ENCODE assay signal across 1 cellular context in the genomic region with DNA sequence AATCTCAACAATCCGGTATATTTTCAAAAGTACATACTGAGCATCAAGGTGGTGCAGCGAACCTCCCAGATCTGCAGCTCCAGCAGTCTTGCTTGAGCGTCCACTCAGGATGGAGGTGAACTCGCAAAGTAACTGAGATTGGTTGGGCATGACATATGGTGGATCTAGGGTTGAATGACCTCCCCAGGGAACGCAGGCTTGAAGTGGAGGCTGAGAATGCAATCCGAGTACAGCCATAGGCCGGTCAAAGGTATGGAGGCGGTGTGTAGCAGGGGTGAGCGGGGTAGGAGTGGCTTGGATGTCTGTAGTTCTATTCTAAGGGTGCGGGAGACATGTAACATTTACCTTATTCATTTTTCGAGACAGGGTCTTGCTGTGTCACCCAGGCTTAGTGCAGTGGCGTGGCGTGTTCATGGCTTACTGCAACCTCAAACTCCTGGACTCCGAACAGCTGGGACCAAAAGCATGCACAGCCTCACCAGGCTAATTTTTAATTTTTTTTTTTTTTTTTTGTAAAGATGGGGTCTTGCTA.
A peak's percentile ranks its signal among the peaks of the same experiment; 100 is the strongest.
TF ChIP-seq lines count a peak whose summit lies in the region.

No MANE protein-coding gene starts in this region.

TF ChIP-seq in K562, 482 proteins besides CTCF, POLR2A, EP300 and RAD21 (continued from another document):
- TF ChIP-seq DACH1 (IDR thresholded peaks at IDR 0.05; ENCODE audit: partially characterized antibody) = no peak
- peak; percentile 61 for TF ChIP-seq ZNF316 (IDR thresholded peaks at IDR 0.05)
- TF ChIP-seq ZNF133 (CRISPR knock-in tag; IDR thresholded peaks at IDR 0.05) = peak; percentile 68; the same call in 1 of the 2 replicates
- TF ChIP-seq ZFX (CRISPR knock-in tag; IDR thresholded peaks at IDR 0.05) = no peak
- peak; percentile 70 for TF ChIP-seq WHSC1 (IDR thresholded peaks at IDR 0.05; ENCODE audit: low read length)
- TF ChIP-seq SRSF7 (optimal IDR thresholded peaks at IDR 0.05; ENCODE audit: low read depth, low read length) = no peak
- TF ChIP-seq CBX3 (IDR thresholded peaks at IDR 0.05; ENCODE audit: borderline replicate concordance in 1 of 2, low read length in 2 of 2) = peak in 1 of 2 experiments; percentile 3; a peak in 1 of 3 replicates
- peak; percentile 82; the same call in 1 of the 2 replicates for TF ChIP-seq ETS1 (conservative IDR thresholded peaks at IDR 0.05; ENCODE audit: control insufficient read depth, low read depth, low read length)
- TF ChIP-seq SNRNP70 (optimal IDR thresholded peaks at IDR 0.05; ENCODE audit: low read depth, low read length) = no peak
- TF ChIP-seq CHD7 (IDR thresholded peaks at IDR 0.05; ENCODE audit: low read depth, low read length) = peak; percentile 59
- TF ChIP-seq ZFP36 (IDR thresholded peaks at IDR 0.05; ENCODE audit: low read depth, low read length, partially characterized antibody) = no peak
- no peak for TF ChIP-seq TAF1 (IDR thresholded peaks at IDR 0.05; ENCODE audit: control insufficient read depth, extremely low read depth, insufficient read depth, low read length, severe bottlenecking)
- no peak for TF ChIP-seq HDAC6 (IDR thresholded peaks at IDR 0.05; ENCODE audit: low read depth, low read length)
- 0 out of 2 replicates have a peak, but pooled peaks have one; percentile 67 for TF ChIP-seq GTF2F1 (IDR thresholded peaks at IDR 0.05; ENCODE audit: low read depth, low read length)
- peak in 1 of 2 experiments; percentile 54 for TF ChIP-seq AFF1 (IDR thresholded peaks at IDR 0.05; ENCODE audit: low read depth in 1 of 2, partially characterized antibody in 2 of 2)
- TF ChIP-seq SMARCA4 (IDR thresholded peaks at IDR 0.05) = peak; percentile 50; the same call in 1 of the 2 replicates
- no peak; the same call in 1 of the 2 replicates for TF ChIP-seq HDAC2 (IDR thresholded peaks at IDR 0.05)
- no peak for TF ChIP-seq CSDE1 (IDR thresholded peaks at IDR 0.05)
- TF ChIP-seq ZNF584 (CRISPR knock-in tag; IDR thresholded peaks at IDR 0.05; ENCODE audit: low read depth) = no peak
- TF ChIP-seq SMC3 (conservative IDR thresholded peaks at IDR 0.05; ENCODE audit: insufficient read depth, low read depth, low read length) = 0 out of 2 replicates have a peak, but pooled peaks have one; percentile 24
- peak; percentile 52; the same call in 1 of the 2 replicates for TF ChIP-seq GABPB2 (CRISPR knock-in tag; conservative IDR thresholded peaks at IDR 0.05)
- no peak; the same call in 1 of the 2 replicates for TF ChIP-seq ETV1 (tag; conservative IDR thresholded peaks at IDR 0.05; ENCODE audit: low read depth)
- 0 out of 2 replicates have a peak, but pooled peaks have one; percentile 30 for TF ChIP-seq NCOA1 (IDR thresholded peaks at IDR 0.05; ENCODE audit: low read depth)
